ENCODE assay signal across 9 cellular contexts in genomic region chr19:4083677-4084546, GRCh38. TPM values are rescaled to one million over a fixed set of nuclear protein-coding genes. Genes with fewer than 3 reads are reported as not detected.
A peak's percentile ranks its signal among the peaks of the same experiment; 100 is the strongest.
DNase-seq lines count a peak whose midpoint lies in the region; ATAC-seq and TF ChIP-seq lines count a peak whose summit lies in the region.
"Had no signal": no experiment of that assay in that cellular context is flagged by ENCODE, and none has a peak within 500 bp of the region (broad histone marks: within the 10 kb centered on the region; RNA-seq: fewer than 3 reads in every experiment).

No MANE protein-coding gene starts in this region.

- H3K36me3 ChIP-seq in GM06990 (ENCODE audit: control insufficient read depth, insufficient read depth, low read length): no peaks in the 10 kb centered on the region
- H3K36me3 ChIP-seq in gastrocnemius medialis: no peaks in the 10 kb centered on the region

- H3K4me3 ChIP-seq in GM06990 (replicated peaks; ENCODE audit: low read depth, low read length): no peak overlapping the region
- peak overlapping the region in 2 of 4 donors; percentile 27 to 33 for H3K4me3 ChIP-seq in gastrocnemius medialis

- peaks cover 0 to 4% of the 10 kb centered on the region in 2 donors for H3K4me1 ChIP-seq in gastrocnemius medialis

- peak; percentile 74 for DNase-seq in GM06990 (ENCODE audit: extremely low read depth, insufficient read length)
- peak; percentile 60 for DNase-seq in NCI-H510A (lab: John Stamatoyannopoulos, UW)
- no peak for DNase-seq in epithelial cell of prostate (ENCODE audit: low read depth, low spot score)
- DNase-seq in gastrocnemius medialis: no peak
- DNase-seq in foreskin melanocyte: no peak
- no peak for DNase-seq in NCI-H345 treated with DMSO at 0.1 percent for 48 hours (lab: John Stamatoyannopoulos, UW; ENCODE audit: unreplicated experiment)
- no peak for DNase-seq in COR-L47 (lab: John Stamatoyannopoulos, UW)
- DNase-seq: activated CD4-positive, CD25-positive, alpha-beta regulatory T cell treated with anti-CD3 and anti-CD28 coated beads, Interleukin-2, amount 50 U/mL, for 72 hours had no signal

- H3K27me3 ChIP-seq in GM06990 (replicated peaks; ENCODE audit: control insufficient read depth, insufficient read depth, low read length) (no peaks in the 10 kb centered on the region), gastrocnemius medialis (no peaks in the 10 kb centered on the region)

- peak overlapping the region; percentile 10 for H3K27ac ChIP-seq in epithelial cell of prostate
- H3K27ac ChIP-seq in gastrocnemius medialis: peak overlapping the region in 3 of 4 donors; percentile 21 to 31 (median 30)

- H3K9me3 ChIP-seq in gastrocnemius medialis: no peaks in the 10 kb centered on the region

- ATAC-seq in gastrocnemius medialis (peak in 1 of 2 donors; percentile 19), HG02840 (IDR thresholded peaks at IDR 0.05; ENCODE audit: low FRiP score, unreplicated experiment) (no peak)

- intact Hi-C loops in gastrocnemius medialis (cut with DNase I; ENCODE audit: low total_unique reads): no loop called here

- TF ChIP-seq CTCF in GM06990 (IDR thresholded peaks at IDR 0.05; ENCODE audit: insufficient read depth, low read length, poor library complexity, severe bottlenecking): no peak
- no peak for TF ChIP-seq CTCF in gastrocnemius medialis (IDR thresholded peaks at IDR 0.05 in 4 of 5, conservative IDR thresholded peaks at IDR 0.05 in 1 of 5)

- TF ChIP-seq POLR2A in gastrocnemius medialis (IDR thresholded peaks at IDR 0.05): no peak

- in situ Hi-C loops in gastrocnemius medialis (cut with MboI; ENCODE audit: low sequenced_read_pairs in 4 of 4): no loop called here

RNA-seq across cellular contexts. Expression of gene ZBTB7A, which starts 17.2 kb away (rescaled TPM):
- total RNA-seq in gastrocnemius medialis: 100 to 1,000 TPM in 2 of 4 donors, 10 to 100 TPM in 2; 50.0 to 104 (median 91.9) TPM

RNA-seq across cellular contexts. Expression of gene MAP2K2, which starts 40.0 kb away (rescaled TPM):
- total RNA-seq in gastrocnemius medialis: 100 to 1,000 TPM; 101 to 207 (median 138) TPM

Comparison
In these comparisons a context has a peak if more than half of its experiments do, and no peak if none do; other contexts are left out.
1. DNase-seq: peak in GM06990 (single experiment) and NCI-H510A (single experiment); none in epithelial cell of prostate (single experiment), gastrocnemius medialis (0 of 2), foreskin melanocyte (single experiment), NCI-H345 treated with DMSO at 0.1 percent for 48 hours (single experiment) and COR-L47 (single experiment).